Comparison of ENCODE assay signal across 11 cellular contexts in genomic region chr19:11324748-11325389, GRCh38. TPM values are rescaled to one million over a fixed set of nuclear protein-coding genes. Genes with fewer than 3 reads are reported as not detected.
DNase-seq lines count a peak whose midpoint lies in the region; ATAC-seq, FAIRE-seq and TF ChIP-seq lines count a peak whose summit lies in the region.
"Had no signal": no experiment of that assay in that cellular context is flagged by ENCODE, and none has a peak within 500 bp of the region (broad histone marks: within the 10 kb centered on the region; RNA-seq: fewer than 3 reads in every experiment).

No MANE protein-coding gene starts in this region.

- peak overlapping the region; percentile 98 to 99 for H2BK12ac ChIP-seq in mesenchymal stem cell (ENCODE audit: low read length in 2 of 2)

- H3K79me1 ChIP-seq in mesenchymal stem cell (replicated peaks; ENCODE audit: low read length, poor library complexity, severe bottlenecking): no peaks in the 10 kb centered on the region

- no peak overlapping the region for H3K23ac ChIP-seq in mesenchymal stem cell (ENCODE audit: low read length in 2 of 2)

- no peak for TF ChIP-seq CTCF in K562 (IDR thresholded peaks at IDR 0.05 in 2 of 3, conservative IDR thresholded peaks at IDR 0.05 in 1 of 3; ENCODE audit: insufficient read depth in 2 of 3, low read depth in 1 of 3, low read length in 3 of 3)
- no peak for TF ChIP-seq CTCF in tibial nerve (IDR thresholded peaks at IDR 0.05)

- H3K18ac ChIP-seq in mesenchymal stem cell (ENCODE audit: low read depth in 1 of 2, low read length in 2 of 2): peak overlapping the region; percentile 74 to 86

- ATAC-seq in activated T-cell treated with anti-CD3 and anti-CD28 coated beads, Interleukin-2, amount 50 U/mL, for 4 hours: no peak
- ATAC-seq in K562: no peak
- ATAC-seq in HG02852 (IDR thresholded peaks at IDR 0.05; ENCODE audit: unreplicated experiment): no peak
- no peak for ATAC-seq in HG02763 (IDR thresholded peaks at IDR 0.05; ENCODE audit: unreplicated experiment)

- peak overlapping the region; percentile 98 for H4K91ac ChIP-seq in mesenchymal stem cell (ENCODE audit: low read length)

- no peak overlapping the region for H2BK5ac ChIP-seq in mesenchymal stem cell (ENCODE audit: low read depth, low read length, poor library complexity, severe bottlenecking)

- TF ChIP-seq POLR2A in K562 (conservative IDR thresholded peaks at IDR 0.05): no peak
- no peak for TF ChIP-seq POLR2A in tibial nerve (IDR thresholded peaks at IDR 0.05)

- H3K36me3 ChIP-seq in K562 (ENCODE audit: control insufficient read depth, insufficient read depth, low read length): no peaks in the 10 kb centered on the region
- H3K36me3 ChIP-seq in mesenchymal stem cell (ENCODE audit: control insufficient read depth in 1 of 2, insufficient read depth in 2 of 2, low read depth in 1 of 2, low read length in 2 of 2): peaks cover 0 to 8% of the 10 kb centered on the region in 2 experiments
- H3K36me3 ChIP-seq in tibial nerve: peaks cover 0 to 50% (median 2%) of the 10 kb centered on the region in 3 donors
- H3K36me3 ChIP-seq: SJSA1 had no signal

- TF ChIP-seq EP300 in K562 (IDR thresholded peaks at IDR 0.05; ENCODE audit: low read length) (no peak), tibial nerve (IDR thresholded peaks at IDR 0.05) (no peak)

- peaks cover 4% of the 10 kb centered on the region for H3K36me3 Mint-ChIP-seq in activated T-cell treated with anti-CD3 and anti-CD28 coated beads, Interleukin-2, amount 50 U/mL, for 4 hours (ENCODE audit: insufficient read depth)

- H3K79me2 ChIP-seq in K562 (ENCODE audit: control insufficient read depth, insufficient read depth, low read length): no peaks in the 10 kb centered on the region

- H2AK5ac ChIP-seq in mesenchymal stem cell (ENCODE audit: low read length, severe bottlenecking): no peak overlapping the region

- no peaks in the 10 kb centered on the region for H4K20me1 ChIP-seq in K562 (replicated peaks; ENCODE audit: control insufficient read depth, insufficient read depth, low read length)

- H2AFZ ChIP-seq in K562 (ENCODE audit: low read depth, low read length) (peak overlapping the region; percentile 25; the same call in 1 of the 2 replicates), mesenchymal stem cell (ENCODE audit: low read depth, low read length) (no peak overlapping the region)

- TF ChIP-seq RAD21 in K562 (CRISPR knock-in tag; conservative IDR thresholded peaks at IDR 0.05 in 1 of 2, IDR thresholded peaks at IDR 0.05 in 1 of 2): no peak

- H3K4me1 Mint-ChIP-seq in activated T-cell treated with anti-CD3 and anti-CD28 coated beads, Interleukin-2, amount 50 U/mL, for 4 hours (ENCODE audit: low read depth): peaks cover 19% of the 10 kb centered on the region

- CTCF ChIA-PET in K562 (lab: Yijun Ruan, JAX; ENCODE audit: low intra/inter-chr PET ratio): interaction anchor here (0.7 kb wide), 1 partner anchor 57 kb away, joined by 3 read pairs; no protein-coding TSS in a partner anchor

- no peak for FAIRE-seq in K562 (lab: Jason Lieb, UNC)
- FAIRE-seq: pancreas had no signal

- H3K27ac ChIP-seq in K562 (ENCODE audit: extremely low read depth, low read depth, low read length): peak overlapping the region; percentile 27; the same call in 1 of the 3 replicates
- peak overlapping the region; percentile 13 for H3K27ac ChIP-seq in mesenchymal stem cell (ENCODE audit: low read length, poor library complexity, severe bottlenecking)
- H3K27ac ChIP-seq in tibial nerve: peak overlapping the region; percentile 62 to 83 (median 74)

- peak overlapping the region; percentile 32 to 66 for H3K4ac ChIP-seq in mesenchymal stem cell (ENCODE audit: low read depth in 1 of 2, low read length in 2 of 2)

- H3K4me2 ChIP-seq in K562 (ENCODE audit: insufficient read depth, low read length) (no peak overlapping the region), mesenchymal stem cell (ENCODE audit: low read length, poor library complexity, severe bottlenecking) (no peak overlapping the region)

- H3K27me3 ChIP-seq in K562 (ENCODE audit: control insufficient read depth in 2 of 2, insufficient read depth in 2 of 2, low read length in 2 of 2) (no peaks in the 10 kb centered on the region), mesenchymal stem cell (ENCODE audit: control insufficient read depth in 1 of 2, insufficient read depth in 1 of 2, low read length in 2 of 2) (no peaks in the 10 kb centered on the region), tibial nerve (no peaks in the 10 kb centered on the region)
- H3K27me3 ChIP-seq: pancreas, SJSA1 had no signal

- intact Hi-C loops in K562 (cut with micrococcal nuclease): no loop called here

- no peaks in the 10 kb centered on the region for H3K9me1 ChIP-seq in K562 (ENCODE audit: control insufficient read depth, insufficient read depth, low read length)

- H3K9me3 Mint-ChIP-seq in activated T-cell treated with anti-CD3 and anti-CD28 coated beads, Interleukin-2, amount 50 U/mL, for 4 hours: no peaks in the 10 kb centered on the region

- in situ Hi-C loops in K562 (cut with MboI): no loop called here

- H3K4me3 ChIP-seq in K562 (no peak overlapping the region), mesenchymal stem cell (ENCODE audit: insufficient read depth in 1 of 2, low read depth in 1 of 2, low read length in 2 of 2) (no peak overlapping the region), tibial nerve (no peak overlapping the region)
- H3K4me3 ChIP-seq: pancreas, SJSA1 had no signal

- no peak for DNase-seq in activated T-cell treated with anti-CD3 and anti-CD28 coated beads, Interleukin-2, amount 50 U/mL, for 4 hours
- no peak for DNase-seq in activated T-cell treated with anti-CD3 and anti-CD28 coated beads, Interleukin-2, amount 50 U/mL, for 48 hours
- DNase-seq in K562 (ENCODE audit: extremely low read depth in 1 of 4, low spot score in 3 of 4) (no peak), mesenchymal stem cell (no peak), tibial nerve (ENCODE audit: low spot score in 2 of 2) (no peak), GM19240 (ENCODE audit: insufficient read length, low spot score) (no peak)
- DNase-seq: NCI-H1417 treated with DMSO at 0.1 percent for 48 hours had no signal

- H3K14ac ChIP-seq in mesenchymal stem cell (ENCODE audit: low read length in 2 of 2): peak overlapping the region in 1 of 2 experiments; percentile 15

- peak overlapping the region; percentile 87 for H2BK15ac ChIP-seq in mesenchymal stem cell (ENCODE audit: low read depth, poor library complexity, severe bottlenecking)

- H2BK120ac ChIP-seq in mesenchymal stem cell (ENCODE audit: low read depth, low read length): peak overlapping the region; percentile 89

- WGBS in K562 (ENCODE audit: insufficient coverage, low coverage, missing lambda C conversion rate): 45% methylated on average over 13 of the region's 17 CpGs
- 95% methylated on average over 17 of the region's 17 CpGs for WGBS in mesenchymal stem cell
- WGBS in tibial nerve, 2 donors: 62 to 72% methylated on average over 8 to 11 of the region's 17 CpGs

- no peaks in the 10 kb centered on the region for H3K9me3 ChIP-seq in K562 (replicated peaks; ENCODE audit: control insufficient read depth, insufficient read depth, low read depth, low read length)
- H3K9me3 ChIP-seq in mesenchymal stem cell (ENCODE audit: control insufficient read depth, low read length): no peaks in the 10 kb centered on the region
- no peaks in the 10 kb centered on the region for H3K9me3 ChIP-seq in tibial nerve
- H3K9me3 ChIP-seq: pancreas, SJSA1 had no signal

- H3K9ac ChIP-seq in K562 (ENCODE audit: insufficient read depth in 1 of 2, low read depth in 2 of 2, low read length in 2 of 2) (peak overlapping the region in 1 of 2 experiments; percentile 69; a peak in 2 of 4 replicates), mesenchymal stem cell (ENCODE audit: low read length) (no peak overlapping the region)

- H3K27me3 Mint-ChIP-seq in activated T-cell treated with anti-CD3 and anti-CD28 coated beads, Interleukin-2, amount 50 U/mL, for 4 hours (ENCODE audit: low read depth): no peaks in the 10 kb centered on the region

- BruUV-seq in K562 (replicated peaks; lab: Mats Ljungman, UMichigan): no TSS peak

- H3K4me1 ChIP-seq in K562 (replicated peaks in 1 of 2; ENCODE audit: control insufficient read depth in 2 of 2, insufficient read depth in 2 of 2, low read length in 2 of 2): peaks cover 17 to 19% of the 10 kb centered on the region in 2 experiments; a peak in 4 of 5 replicates
- peaks cover 16% of the 10 kb centered on the region for H3K4me1 ChIP-seq in mesenchymal stem cell (ENCODE audit: control insufficient read depth, insufficient read depth, low read depth, low read length)
- peaks cover 3 to 48% (median 23%) of the 10 kb centered on the region in 4 donors for H3K4me1 ChIP-seq in tibial nerve

- H4K8ac ChIP-seq in mesenchymal stem cell (ENCODE audit: low read length): peak overlapping the region; percentile 88

- POLR2A ChIA-PET in K562 (lab: Yijun Ruan, JAX): interaction anchor here (0.6 to 1.6 kb wide), 6 partner anchors 13 to 594 kb away, joined by 3 to 7 read pairs (median 3); partner anchors contain the start of genes CCDC159 and RAB3D

- H3K4me3 Mint-ChIP-seq in activated T-cell treated with anti-CD3 and anti-CD28 coated beads, Interleukin-2, amount 50 U/mL, for 4 hours: peak overlapping the region; percentile 13

RNA-seq across cellular contexts. Expression of gene RAB3D, which starts 14.6 kb away (rescaled TPM):
- 1 to 10 TPM; 4.0 to 4.5 (median 4.3) TPM for total RNA-seq in activated T-cell treated with anti-CD3 and anti-CD28 coated beads, Interleukin-2, amount 50 U/mL, for 4 hours
- 3.0 and 8.8 TPM in 2 replicates for total RNA-seq in K562 (2011; cell fraction: chromatin; rRNA removed; ENCODE audit: low replicate concordance)
- 2.5 and 3.2 TPM in 2 replicates for total RNA-seq in K562 (2011; cell fraction: nucleolus; rRNA removed)
- total RNA-seq in K562 (2011; cell fraction: nucleoplasm; rRNA removed): 2.6 TPM in 2 replicates
- 1.2 and 1.6 TPM in 2 replicates for total RNA-seq in K562 (2014; rRNA removed)
- 1.3 and 1.4 TPM in 2 replicates for total RNA-seq in K562 (2014; rRNA removed; fragmentation: Illumina TruSeq; extraction: Trizol)
- 1.8 and 1.9 TPM in 2 replicates for total RNA-seq in K562 (2015; rRNA removed; fragmentation: Illumina TruSeq; extraction: Trizol)
- 3.3 and 4.5 TPM in 2 replicates for total RNA-seq in K562 (2021)
- polyA plus RNA-seq in K562 (2011; rRNA removed): 3.0 and 3.8 TPM in 2 replicates
- polyA plus RNA-seq in K562 (2011; cell fraction: cytosol; rRNA removed): 2.6 and 3.9 TPM in 2 replicates
- polyA plus RNA-seq in K562 (2011; cell fraction: nucleus; rRNA removed): 1.3 and 1.7 TPM in 2 replicates
- 1.1 and 2.3 TPM in 2 replicates for polyA plus RNA-seq in K562 (2012)
- polyA plus RNA-seq in K562 (2014; fragmentation: Illumina TruSeq; extraction: Trizol): 0.89 and 1.4 TPM in 2 replicates
- 1 to 10 TPM in 1 of 2 experiments, under 1 TPM in 1; 0.34 to 1.1 TPM for polyA plus RNA-seq in K562 (2014; fragmentation: Nextera tagmentation; extraction: Ambion mirVana)
- 1.5 and 1.9 TPM in 2 replicates for polyA plus RNA-seq in K562 (2014; rRNA removed)
- polyA minus RNA-seq in K562 (2011; rRNA and poly(A)+ RNA removed): 7.1 and 8.6 TPM in 2 replicates
- polyA minus RNA-seq in K562 (2011; cell fraction: cytosol; rRNA and poly(A)+ RNA removed): 2.7 and 4.4 TPM in 2 replicates
- 1.2 and 1.6 TPM in 2 replicates for polyA minus RNA-seq in K562 (2011; cell fraction: nucleus; rRNA and poly(A)+ RNA removed)
- polyA plus RNA-seq in mesenchymal stem cell (2013, experiment 1 of 2): 15.2 TPM
- polyA plus RNA-seq in mesenchymal stem cell (2013, experiment 2 of 2): 15.4 TPM
- total RNA-seq in tibial nerve: 10 to 100 TPM; 12.9 to 20.8 (median 17.9) TPM

RNA-seq across cellular contexts. Expression of gene TMEM205, which starts 21.2 kb away (rescaled TPM):
- total RNA-seq in activated T-cell treated with anti-CD3 and anti-CD28 coated beads, Interleukin-2, amount 50 U/mL, for 4 hours: 10 to 100 TPM; 33.5 to 38.9 (median 33.7) TPM
- 24.9 and 71.9 TPM in 2 replicates for total RNA-seq in K562 (2011; cell fraction: chromatin; rRNA removed; ENCODE audit: low replicate concordance)
- total RNA-seq in K562 (2011; cell fraction: nucleolus; rRNA removed): 125 and 126 TPM in 2 replicates
- total RNA-seq in K562 (2011; cell fraction: nucleoplasm; rRNA removed): 67.8 and 77.4 TPM in 2 replicates
- total RNA-seq in K562 (2014; rRNA removed) (63.3 and 68.9 TPM in 2 replicates), K562 (2014; rRNA removed; fragmentation: Illumina TruSeq; extraction: Trizol) (21.2 and 26.1 TPM in 2 replicates), K562 (2015; rRNA removed; fragmentation: Illumina TruSeq; extraction: Trizol) (32.0 and 33.7 TPM in 2 replicates), K562 (2021) (44.1 and 45.6 TPM in 2 replicates), tibial nerve (100 to 1,000 TPM; 145 to 238 (median 189) TPM)
- polyA plus RNA-seq in K562 (2011; rRNA removed) (57.7 and 68.8 TPM in 2 replicates), K562 (2014; fragmentation: Illumina TruSeq; extraction: Trizol) (72.6 and 73.2 TPM in 2 replicates), K562 (2014; fragmentation: Nextera tagmentation; extraction: Ambion mirVana) (10 to 100 TPM; 21.3 to 27.3 TPM), K562 (2014; rRNA removed) (81.5 and 83.8 TPM in 2 replicates)
- 179 and 221 TPM in 2 replicates for polyA plus RNA-seq in K562 (2011; cell fraction: cytosol; rRNA removed)
- polyA plus RNA-seq in K562 (2011; cell fraction: nucleus; rRNA removed): 92.4 and 97.3 TPM in 2 replicates
- polyA plus RNA-seq in K562 (2012): 57.1 and 57.4 TPM in 2 replicates
- 30.4 and 35.1 TPM in 2 replicates for polyA minus RNA-seq in K562 (2011; rRNA and poly(A)+ RNA removed)
- polyA minus RNA-seq in K562 (2011; cell fraction: cytosol; rRNA and poly(A)+ RNA removed): 26.4 and 28.5 TPM in 2 replicates
- 4.7 and 11.6 TPM in 2 replicates for polyA minus RNA-seq in K562 (2011; cell fraction: nucleus; rRNA and poly(A)+ RNA removed)
- 109 TPM for polyA plus RNA-seq in mesenchymal stem cell (2013, experiment 1 of 2)
- 119 TPM for polyA plus RNA-seq in mesenchymal stem cell (2013, experiment 2 of 2)

RNA-seq across cellular contexts. Expression of gene CCDC159, which starts 21.4 kb away (rescaled TPM):
- total RNA-seq in activated T-cell treated with anti-CD3 and anti-CD28 coated beads, Interleukin-2, amount 50 U/mL, for 4 hours: 10 to 100 TPM; 10.7 to 14.6 (median 11.0) TPM
- total RNA-seq in K562 (2011; cell fraction: chromatin; rRNA removed; ENCODE audit: low replicate concordance): 35.6 and 69.3 TPM in 2 replicates
- total RNA-seq in K562 (2011; cell fraction: nucleolus; rRNA removed): 24.6 and 29.0 TPM in 2 replicates
- 35.5 and 35.6 TPM in 2 replicates for total RNA-seq in K562 (2011; cell fraction: nucleoplasm; rRNA removed)
- 3.6 and 3.7 TPM in 2 replicates for total RNA-seq in K562 (2014; rRNA removed)
- 3.1 and 3.9 TPM in 2 replicates for total RNA-seq in K562 (2014; rRNA removed; fragmentation: Illumina TruSeq; extraction: Trizol)
- 3.9 and 4.7 TPM in 2 replicates for total RNA-seq in K562 (2015; rRNA removed; fragmentation: Illumina TruSeq; extraction: Trizol)
- total RNA-seq in K562 (2021): 5.9 and 7.6 TPM in 2 replicates
- 6.8 and 9.4 TPM in 2 replicates for polyA plus RNA-seq in K562 (2011; rRNA removed)
- 5.8 and 5.9 TPM in 2 replicates for polyA plus RNA-seq in K562 (2011; cell fraction: cytosol; rRNA removed)
- polyA plus RNA-seq in K562 (2011; cell fraction: nucleus; rRNA removed): 52.3 and 65.7 TPM in 2 replicates
- 13.1 and 29.9 TPM in 2 replicates for polyA plus RNA-seq in K562 (2012)
- 8.9 and 10.1 TPM in 2 replicates for polyA plus RNA-seq in K562 (2014; fragmentation: Illumina TruSeq; extraction: Trizol)
- 1 to 10 TPM in 1 of 2 experiments, under 1 TPM in 1; 0.68 to 2.5 TPM for polyA plus RNA-seq in K562 (2014; fragmentation: Nextera tagmentation; extraction: Ambion mirVana)
- 6.8 and 8.6 TPM in 2 replicates for polyA plus RNA-seq in K562 (2014; rRNA removed)
- polyA minus RNA-seq in K562 (2011; rRNA and poly(A)+ RNA removed): 2.1 and 3.3 TPM in 2 replicates
- not detected in 2 replicates for polyA minus RNA-seq in K562 (2011; cell fraction: cytosol; rRNA and poly(A)+ RNA removed)
- 14.4 and 14.7 TPM in 2 replicates for polyA minus RNA-seq in K562 (2011; cell fraction: nucleus; rRNA and poly(A)+ RNA removed)
- 22.5 TPM for polyA plus RNA-seq in mesenchymal stem cell (2013, experiment 1 of 2)
- 20.6 TPM for polyA plus RNA-seq in mesenchymal stem cell (2013, experiment 2 of 2)
- total RNA-seq in tibial nerve: 10 to 100 TPM; 23.2 to 33.7 (median 30.8) TPM

RNA-seq across cellular contexts. Expression of gene TSPAN16, which starts 28.9 kb away (rescaled TPM):
- not detected for total RNA-seq in activated T-cell treated with anti-CD3 and anti-CD28 coated beads, Interleukin-2, amount 50 U/mL, for 4 hours
- total RNA-seq in K562 (2011; cell fraction: chromatin; rRNA removed; ENCODE audit: low replicate concordance): not detected in 2 replicates
- not detected in 2 replicates for total RNA-seq in K562 (2011; cell fraction: nucleolus; rRNA removed)
- not detected in 2 replicates for total RNA-seq in K562 (2011; cell fraction: nucleoplasm; rRNA removed)
- total RNA-seq in K562 (2014; rRNA removed) (not detected in 2 replicates), K562 (2014; rRNA removed; fragmentation: Illumina TruSeq; extraction: Trizol) (not detected in 2 replicates), K562 (2015; rRNA removed; fragmentation: Illumina TruSeq; extraction: Trizol) (not detected in 2 replicates), K562 (2021) (not detected in 2 replicates), tibial nerve (not detected)
- polyA plus RNA-seq in K562 (2011; rRNA removed) (not detected in 2 replicates), K562 (2014; fragmentation: Illumina TruSeq; extraction: Trizol) (not detected in 2 replicates), K562 (2014; fragmentation: Nextera tagmentation; extraction: Ambion mirVana) (not detected), K562 (2014; rRNA removed) (not detected in 2 replicates)
- not detected in 2 replicates for polyA plus RNA-seq in K562 (2011; cell fraction: cytosol; rRNA removed)
- polyA plus RNA-seq in K562 (2011; cell fraction: nucleus; rRNA removed): not detected in 2 replicates
- not detected in 2 replicates for polyA plus RNA-seq in K562 (2012)
- polyA minus RNA-seq in K562 (2011; rRNA and poly(A)+ RNA removed): not detected in 2 replicates
- not detected in 2 replicates for polyA minus RNA-seq in K562 (2011; cell fraction: cytosol; rRNA and poly(A)+ RNA removed)
- not detected in 2 replicates for polyA minus RNA-seq in K562 (2011; cell fraction: nucleus; rRNA and poly(A)+ RNA removed)
- not detected for polyA plus RNA-seq in mesenchymal stem cell (2013, experiment 1 of 2)
- polyA plus RNA-seq in mesenchymal stem cell (2013, experiment 2 of 2): not detected
- total RNA-seq: pancreas had no signal
- polyA plus RNA-seq: pancreas had no signal

RNA-seq across cellular contexts. Expression of gene PLPPR2, which starts 30.4 kb away (rescaled TPM):
- total RNA-seq in activated T-cell treated with anti-CD3 and anti-CD28 coated beads, Interleukin-2, amount 50 U/mL, for 4 hours: 1 to 10 TPM; 2.4 to 4.1 (median 3.8) TPM
- total RNA-seq in K562 (2011; cell fraction: chromatin; rRNA removed; ENCODE audit: low replicate concordance): 8.1 and 27.1 TPM in 2 replicates
- 25.7 and 35.0 TPM in 2 replicates for total RNA-seq in K562 (2011; cell fraction: nucleolus; rRNA removed)
- 21.9 and 29.8 TPM in 2 replicates for total RNA-seq in K562 (2011; cell fraction: nucleoplasm; rRNA removed)
- total RNA-seq in K562 (2014; rRNA removed) (4.4 and 11.2 TPM in 2 replicates), K562 (2014; rRNA removed; fragmentation: Illumina TruSeq; extraction: Trizol) (1.8 and 2.1 TPM in 2 replicates), K562 (2015; rRNA removed; fragmentation: Illumina TruSeq; extraction: Trizol) (2.6 and 3.1 TPM in 2 replicates), K562 (2021) (15.9 and 17.6 TPM in 2 replicates), tibial nerve (10 to 100 TPM; 20.1 to 82.2 (median 33.8) TPM)
- polyA plus RNA-seq in K562 (2011; rRNA removed) (3.4 and 6.3 TPM in 2 replicates), K562 (2014; fragmentation: Illumina TruSeq; extraction: Trizol) (8.1 and 12.8 TPM in 2 replicates), K562 (2014; fragmentation: Nextera tagmentation; extraction: Ambion mirVana) (under 1 TPM; 0.49 TPM), K562 (2014; rRNA removed) (8.6 and 10.0 TPM in 2 replicates)
- 5.2 and 13.0 TPM in 2 replicates for polyA plus RNA-seq in K562 (2011; cell fraction: cytosol; rRNA removed)
- 21.6 and 30.6 TPM in 2 replicates for polyA plus RNA-seq in K562 (2011; cell fraction: nucleus; rRNA removed)
- 16.0 and 16.8 TPM in 2 replicates for polyA plus RNA-seq in K562 (2012)
- 1.1 and 2.5 TPM in 2 replicates for polyA minus RNA-seq in K562 (2011; rRNA and poly(A)+ RNA removed)
- polyA minus RNA-seq in K562 (2011; cell fraction: cytosol; rRNA and poly(A)+ RNA removed): 6.1 and 10.4 TPM in 2 replicates
- 7.2 and 8.5 TPM in 2 replicates for polyA minus RNA-seq in K562 (2011; cell fraction: nucleus; rRNA and poly(A)+ RNA removed)
- 51.5 TPM for polyA plus RNA-seq in mesenchymal stem cell (2013, experiment 1 of 2)
- polyA plus RNA-seq in mesenchymal stem cell (2013, experiment 2 of 2): 51.8 TPM

Comparison
In these comparisons a context has a peak if more than half of its experiments do, and no peak if none do; other contexts are left out.
1. H3K27ac ChIP-seq: peak in every context shown above with its lines; median percentile 74 in tibial nerve; 27 in K562; 13 in mesenchymal stem cell.